Comparison of ENCODE assay signal across 1 cellular context in the genomic region with DNA sequence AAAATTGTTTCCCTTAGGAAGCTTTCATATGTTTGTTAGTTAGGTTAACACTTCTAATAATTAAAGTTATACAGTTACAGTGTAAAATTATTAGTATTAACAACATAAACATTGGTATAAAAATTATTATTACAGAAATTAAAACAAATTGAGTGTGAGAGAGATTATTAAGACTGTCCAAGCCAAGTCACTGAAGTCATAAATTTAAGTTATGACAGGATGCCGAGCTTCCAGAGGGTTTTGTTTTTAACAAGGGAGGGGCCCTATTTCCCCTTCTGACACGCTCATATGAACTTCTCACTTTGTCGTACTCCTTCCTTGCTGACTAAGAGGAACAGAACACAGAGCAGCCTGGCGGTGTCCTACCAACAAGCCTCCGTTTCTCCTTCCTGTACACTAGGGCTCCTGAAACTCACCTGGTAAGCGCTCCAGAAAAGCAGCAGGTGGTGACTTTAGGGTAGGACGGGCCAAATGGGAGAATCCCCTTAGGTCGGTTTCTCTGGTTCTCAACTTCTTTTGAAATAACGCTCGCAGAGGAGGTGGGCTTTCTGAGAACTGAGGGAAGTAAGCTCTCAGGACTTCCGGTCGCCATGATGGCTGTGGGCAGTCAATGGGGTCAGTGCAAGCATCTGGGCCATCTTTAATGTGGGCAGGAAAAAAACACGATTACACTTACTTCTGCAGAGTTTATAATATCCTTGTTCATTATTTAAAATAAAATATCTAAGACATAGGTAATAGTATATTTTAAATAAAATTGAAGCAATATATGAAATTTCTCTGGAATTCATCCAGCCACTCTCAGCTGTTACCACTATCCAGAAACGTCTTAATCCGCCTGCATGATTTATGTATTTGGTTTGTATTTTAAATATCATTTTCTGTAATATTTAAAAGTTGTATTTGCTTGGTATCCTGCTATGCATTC.
TF ChIP-seq lines count a peak whose summit lies in the region.

Gene CARD8 (minus strand): TSS at position 537 of the 928 bp plus-strand sequence. CDS start 14,892 bp downstream, outside the sequence.

TF ChIP-seq in K562, 482 proteins besides CTCF, POLR2A, EP300 and RAD21 (continued from another document and continues in another):
- TF ChIP-seq RERE (CRISPR knock-in tag; IDR thresholded peaks at IDR 0.05; ENCODE audit: borderline replicate concordance) (no peak), ETV5 (CRISPR knock-in tag; IDR thresholded peaks at IDR 0.05; ENCODE audit: low read depth) (peak; percentile 75), NR2C2 (CRISPR knock-in tag; IDR thresholded peaks at IDR 0.05) (peak; percentile 75), NR2C2 (tag; IDR thresholded peaks at IDR 0.05) (peak; percentile 96), PYGO2 (tag; IDR thresholded peaks at IDR 0.05) (no peak), ILF3 (IDR thresholded peaks at IDR 0.05; ENCODE audit: borderline replicate concordance) (no peak), U2AF2 (optimal IDR thresholded peaks at IDR 0.05; ENCODE audit: low read depth, low read length) (no peak), NR3C1 (CRISPR knock-in tag; IDR thresholded peaks at IDR 0.05) (no peak), ZC3H11A (IDR thresholded peaks at IDR 0.05; ENCODE audit: low read depth, low read length) (no peak), ZC3H8 (IDR thresholded peaks at IDR 0.05) (no peak), TEAD1 (CRISPR knock-in tag; IDR thresholded peaks at IDR 0.05) (peak in 1 of 2 experiments; percentile 4; a peak in 1 of 4 replicates), DNMT1 (IDR thresholded peaks at IDR 0.05) (no peak), ZNF408 (CRISPR knock-in tag; IDR thresholded peaks at IDR 0.05; ENCODE audit: low read depth) (no peak), KAT2B (IDR thresholded peaks at IDR 0.05; ENCODE audit: low read depth, low read length) (no peak), ZNF79 (CRISPR knock-in tag; IDR thresholded peaks at IDR 0.05; ENCODE audit: low read depth) (no peak), HOXB6 (CRISPR knock-in tag; IDR thresholded peaks at IDR 0.05; ENCODE audit: borderline replicate concordance) (no peak), FUS (optimal IDR thresholded peaks at IDR 0.05; ENCODE audit: low read depth, low read length) (no peak), PTBP1 (IDR thresholded peaks at IDR 0.05; ENCODE audit: low read depth, low read length) (no peak), SP2 (IDR thresholded peaks at IDR 0.05; ENCODE audit: extremely low read depth, low read depth, low read length, poor library complexity, severe bottlenecking) (no peak), ILK (tag; IDR thresholded peaks at IDR 0.05; ENCODE audit: borderline replicate concordance, low read depth) (no peak), ZNF561 (CRISPR knock-in tag; conservative IDR thresholded peaks at IDR 0.05) (no peak), ZNF586 (CRISPR knock-in tag; conservative IDR thresholded peaks at IDR 0.05) (0 out of 2 replicates have a peak, but pooled peaks have one; percentile 35), GTF2B (IDR thresholded peaks at IDR 0.05; ENCODE audit: extremely low read depth, insufficient read length) (peak; percentile 78), L3MBTL2 (IDR thresholded peaks at IDR 0.05) (peak; percentile 67; the same call in 1 of the 2 replicates), BHLHE40 (IDR thresholded peaks at IDR 0.05; ENCODE audit: low read length) (no peak), MLLT1 (IDR thresholded peaks at IDR 0.05) (no peak; a peak in 1 of 4 replicates), NFE2L1 (tag; IDR thresholded peaks at IDR 0.05; ENCODE audit: borderline replicate concordance, low read depth) (no peak)
- TF ChIP-seq, protein P1, sequence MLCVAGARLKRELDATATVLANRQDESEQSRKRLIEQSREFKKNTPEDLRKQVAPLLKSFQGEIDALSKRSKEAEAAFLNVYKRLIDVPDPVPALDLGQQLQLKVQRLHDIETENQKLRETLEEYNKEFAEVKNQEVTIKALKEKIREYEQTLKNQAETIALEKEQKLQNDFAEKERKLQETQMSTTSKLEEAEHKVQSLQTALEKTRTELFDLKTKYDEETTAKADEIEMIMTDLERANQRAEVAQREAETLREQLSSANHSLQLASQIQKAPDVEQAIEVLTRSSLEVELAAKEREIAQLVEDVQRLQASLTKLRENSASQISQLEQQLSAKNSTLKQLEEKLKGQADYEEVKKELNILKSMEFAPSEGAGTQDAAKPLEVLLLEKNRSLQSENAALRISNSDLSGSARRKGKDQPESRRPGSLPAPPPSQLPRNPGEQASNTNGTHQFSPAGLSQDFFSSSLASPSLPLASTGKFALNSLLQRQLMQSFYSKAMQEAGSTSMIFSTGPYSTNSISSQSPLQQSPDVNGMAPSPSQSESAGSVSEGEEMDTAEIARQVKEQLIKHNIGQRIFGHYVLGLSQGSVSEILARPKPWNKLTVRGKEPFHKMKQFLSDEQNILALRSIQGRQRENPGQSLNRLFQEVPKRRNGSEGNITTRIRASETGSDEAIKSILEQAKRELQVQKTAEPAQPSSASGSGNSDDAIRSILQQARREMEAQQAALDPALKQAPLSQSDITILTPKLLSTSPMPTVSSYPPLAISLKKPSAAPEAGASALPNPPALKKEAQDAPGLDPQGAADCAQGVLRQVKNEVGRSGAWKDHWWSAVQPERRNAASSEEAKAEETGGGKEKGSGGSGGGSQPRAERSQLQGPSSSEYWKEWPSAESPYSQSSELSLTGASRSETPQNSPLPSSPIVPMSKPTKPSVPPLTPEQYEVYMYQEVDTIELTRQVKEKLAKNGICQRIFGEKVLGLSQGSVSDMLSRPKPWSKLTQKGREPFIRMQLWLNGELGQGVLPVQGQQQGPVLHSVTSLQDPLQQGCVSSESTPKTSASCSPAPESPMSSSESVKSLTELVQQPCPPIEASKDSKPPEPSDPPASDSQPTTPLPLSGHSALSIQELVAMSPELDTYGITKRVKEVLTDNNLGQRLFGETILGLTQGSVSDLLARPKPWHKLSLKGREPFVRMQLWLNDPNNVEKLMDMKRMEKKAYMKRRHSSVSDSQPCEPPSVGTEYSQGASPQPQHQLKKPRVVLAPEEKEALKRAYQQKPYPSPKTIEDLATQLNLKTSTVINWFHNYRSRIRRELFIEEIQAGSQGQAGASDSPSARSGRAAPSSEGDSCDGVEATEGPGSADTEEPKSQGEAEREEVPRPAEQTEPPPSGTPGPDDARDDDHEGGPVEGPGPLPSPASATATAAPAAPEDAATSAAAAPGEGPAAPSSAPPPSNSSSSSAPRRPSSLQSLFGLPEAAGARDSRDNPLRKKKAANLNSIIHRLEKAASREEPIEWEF (CRISPR knock-in tag; IDR thresholded peaks at IDR 0.05), result no peak
- TF ChIP-seq, protein P2, sequence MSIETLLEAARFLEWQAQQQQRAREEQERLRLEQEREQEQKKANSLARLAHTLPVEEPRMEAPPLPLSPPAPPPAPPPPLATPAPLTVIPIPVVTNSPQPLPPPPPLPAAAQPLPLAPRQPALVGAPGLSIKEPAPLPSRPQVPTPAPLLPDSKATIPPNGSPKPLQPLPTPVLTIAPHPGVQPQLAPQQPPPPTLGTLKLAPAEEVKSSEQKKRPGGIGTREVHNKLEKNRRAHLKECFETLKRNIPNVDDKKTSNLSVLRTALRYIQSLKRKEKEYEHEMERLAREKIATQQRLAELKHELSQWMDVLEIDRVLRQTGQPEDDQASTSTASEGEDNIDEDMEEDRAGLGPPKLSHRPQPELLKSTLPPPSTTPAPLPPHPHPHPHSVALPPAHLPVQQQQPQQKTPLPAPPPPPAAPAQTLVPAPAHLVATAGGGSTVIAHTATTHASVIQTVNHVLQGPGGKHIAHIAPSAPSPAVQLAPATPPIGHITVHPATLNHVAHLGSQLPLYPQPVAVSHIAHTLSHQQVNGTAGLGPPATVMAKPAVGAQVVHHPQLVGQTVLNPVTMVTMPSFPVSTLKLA (conservative IDR thresholded peaks at IDR 0.05), result peak; percentile 78 to 80
- TF ChIP-seq, protein P3, sequence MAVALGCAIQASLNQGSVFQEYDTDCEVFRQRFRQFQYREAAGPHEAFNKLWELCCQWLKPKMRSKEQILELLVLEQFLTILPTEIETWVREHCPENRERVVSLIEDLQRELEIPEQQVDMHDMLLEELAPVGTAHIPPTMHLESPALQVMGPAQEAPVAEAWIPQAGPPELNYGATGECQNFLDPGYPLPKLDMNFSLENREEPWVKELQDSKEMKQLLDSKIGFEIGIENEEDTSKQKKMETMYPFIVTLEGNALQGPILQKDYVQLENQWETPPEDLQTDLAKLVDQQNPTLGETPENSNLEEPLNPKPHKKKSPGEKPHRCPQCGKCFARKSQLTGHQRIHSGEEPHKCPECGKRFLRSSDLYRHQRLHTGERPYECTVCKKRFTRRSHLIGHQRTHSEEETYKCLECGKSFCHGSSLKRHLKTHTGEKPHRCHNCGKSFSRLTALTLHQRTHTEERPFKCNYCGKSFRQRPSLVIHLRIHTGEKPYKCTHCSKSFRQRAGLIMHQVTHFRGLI (CRISPR knock-in tag; IDR thresholded peaks at IDR 0.05), result no peak
- TF ChIP-seq, protein P4, sequence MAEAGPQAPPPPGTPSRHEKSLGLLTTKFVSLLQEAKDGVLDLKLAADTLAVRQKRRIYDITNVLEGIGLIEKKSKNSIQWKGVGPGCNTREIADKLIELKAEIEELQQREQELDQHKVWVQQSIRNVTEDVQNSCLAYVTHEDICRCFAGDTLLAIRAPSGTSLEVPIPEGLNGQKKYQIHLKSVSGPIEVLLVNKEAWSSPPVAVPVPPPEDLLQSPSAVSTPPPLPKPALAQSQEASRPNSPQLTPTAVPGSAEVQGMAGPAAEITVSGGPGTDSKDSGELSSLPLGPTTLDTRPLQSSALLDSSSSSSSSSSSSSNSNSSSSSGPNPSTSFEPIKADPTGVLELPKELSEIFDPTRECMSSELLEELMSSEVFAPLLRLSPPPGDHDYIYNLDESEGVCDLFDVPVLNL (CRISPR knock-in tag; IDR thresholded peaks at IDR 0.05; ENCODE audit: low read depth), result no peak
- TF ChIP-seq, protein P5, sequence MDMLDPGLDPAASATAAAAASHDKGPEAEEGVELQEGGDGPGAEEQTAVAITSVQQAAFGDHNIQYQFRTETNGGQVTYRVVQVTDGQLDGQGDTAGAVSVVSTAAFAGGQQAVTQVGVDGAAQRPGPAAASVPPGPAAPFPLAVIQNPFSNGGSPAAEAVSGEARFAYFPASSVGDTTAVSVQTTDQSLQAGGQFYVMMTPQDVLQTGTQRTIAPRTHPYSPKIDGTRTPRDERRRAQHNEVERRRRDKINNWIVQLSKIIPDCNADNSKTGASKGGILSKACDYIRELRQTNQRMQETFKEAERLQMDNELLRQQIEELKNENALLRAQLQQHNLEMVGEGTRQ (CRISPR knock-in tag; IDR thresholded peaks at IDR 0.05), result no peak
- TF ChIP-seq, protein P6, sequence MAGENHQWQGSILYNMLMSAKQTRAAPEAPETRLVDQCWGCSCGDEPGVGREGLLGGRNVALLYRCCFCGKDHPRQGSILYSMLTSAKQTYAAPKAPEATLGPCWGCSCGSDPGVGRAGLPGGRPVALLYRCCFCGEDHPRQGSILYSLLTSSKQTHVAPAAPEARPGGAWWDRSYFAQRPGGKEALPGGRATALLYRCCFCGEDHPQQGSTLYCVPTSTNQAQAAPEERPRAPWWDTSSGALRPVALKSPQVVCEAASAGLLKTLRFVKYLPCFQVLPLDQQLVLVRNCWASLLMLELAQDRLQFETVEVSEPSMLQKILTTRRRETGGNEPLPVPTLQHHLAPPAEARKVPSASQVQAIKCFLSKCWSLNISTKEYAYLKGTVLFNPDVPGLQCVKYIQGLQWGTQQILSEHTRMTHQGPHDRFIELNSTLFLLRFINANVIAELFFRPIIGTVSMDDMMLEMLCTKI (IDR thresholded peaks at IDR 0.05; ENCODE audit: partially characterized antibody), result no peak
